Comparison of ENCODE assay signal across 15 cellular contexts in genomic region chr14:77238356-77238755, GRCh38. TPM values are rescaled to one million over a fixed set of nuclear protein-coding genes. Genes with fewer than 3 reads are reported as not detected.
DNase-seq lines count a peak whose midpoint lies in the region.
"Had no signal": no experiment of that assay in that cellular context is flagged by ENCODE, and none has a peak within 500 bp of the region (broad histone marks: within the 10 kb centered on the region; RNA-seq: fewer than 3 reads in every experiment).

No MANE protein-coding gene starts in this region.

- H3K27ac ChIP-seq in BLaER1 treated with 17β-estradiol and CSF1 and Interleukin-3, amounts not matched to agents 10 nM and 100 nM = peak overlapping the region in 6 of 11 experiments; percentile 6 to 80 (median 72); a peak in 10 of 22 replicates

- H3K4me1 ChIP-seq in BLaER1 treated with 17β-estradiol and CSF1 and Interleukin-3, amounts not matched to agents 10 nM and 100 nM = peaks cover 51 to 71% (median 70%) of the 10 kb centered on the region in 10 experiments

- H3K27me3 ChIP-seq in BLaER1 treated with 17β-estradiol and CSF1 and Interleukin-3, amounts not matched to agents 10 nM and 100 nM = no peaks in the 10 kb centered on the region

- H3K36me3 Mint-ChIP-seq in activated CD4-positive, alpha-beta T cell treated with anti-CD3 and anti-CD28 coated beads, Interleukin-2, amount 10 ng/mL, durations not matched to agents 24 days and 14 days (ENCODE audit: low read depth) = no peaks in the 10 kb centered on the region
- H3K36me3 Mint-ChIP-seq: CD8-positive, alpha-beta T cell had no signal

- H3K27ac Mint-ChIP-seq in activated CD4-positive, alpha-beta T cell treated with anti-CD3 and anti-CD28 coated beads, Interleukin-2, amount 10 ng/mL, durations not matched to agents 24 days and 14 days = no peak overlapping the region
- H3K27ac Mint-ChIP-seq: CD8-positive, alpha-beta T cell; GM23338 had no signal

- no peaks in the 10 kb centered on the region for H3K9me3 Mint-ChIP-seq in activated CD4-positive, alpha-beta T cell treated with anti-CD3 and anti-CD28 coated beads, Interleukin-2, amount 10 ng/mL, durations not matched to agents 24 days and 14 days
- H3K9me3 Mint-ChIP-seq: CD8-positive, alpha-beta T cell; GM23338 had no signal

- intact Hi-C loops in activated CD4-positive, alpha-beta T cell treated with anti-CD3 and anti-CD28 coated beads, Interleukin-2, amount 10 ng/mL, durations not matched to agents 24 days and 14 days (cut with micrococcal nuclease) = no loop called here

- no peaks in the 10 kb centered on the region for H3K9me3 ChIP-seq in BLaER1 treated with 17β-estradiol and CSF1 and Interleukin-3, amounts not matched to agents 10 nM and 100 nM (replicated peaks in 1 of 11)

- H4K20me1 ChIP-seq in BLaER1 treated with 17β-estradiol and CSF1 and Interleukin-3, amounts not matched to agents 10 nM and 100 nM = peaks cover 0 to 15% (median 0%) of the 10 kb centered on the region in 11 experiments; a peak in 3 of 22 replicates

- no peak overlapping the region for H3K4me3 Mint-ChIP-seq in activated CD4-positive, alpha-beta T cell treated with anti-CD3 and anti-CD28 coated beads, Interleukin-2, amount 10 ng/mL, durations not matched to agents 24 days and 14 days
- H3K4me3 Mint-ChIP-seq: CD8-positive, alpha-beta T cell; GM23338 had no signal

- DNase-seq in cerebellar nuclear complex (lab: John Stamatoyannopoulos, UW) = peak; percentile 9 to 18
- DNase-seq in midbrain (lab: John Stamatoyannopoulos, UW) = peak; percentile 30
- no peak for DNase-seq in MV-4-11 (lab: John Stamatoyannopoulos, UW)
- no peak for DNase-seq in activated CD4-positive, alpha-beta T cell treated with anti-CD3 and anti-CD28 coated beads, Interleukin-2, amount 10 ng/mL, durations not matched to agents 24 days and 14 days
- no peak for DNase-seq in stimulated activated CD4-positive, alpha-beta T cell treated with anti-CD3 and anti-CD28 coated beads, Interleukin-15, amount 100 ng/mL, for 24 hours
- DNase-seq in RPMI8226 = no peak
- DNase-seq: ACHN; Calu3; CD8-positive, alpha-beta T cell; GDM1; HCEC 1CT; IMR-90 had no signal

- no peaks in the 10 kb centered on the region for H3K27me3 Mint-ChIP-seq in activated CD4-positive, alpha-beta T cell treated with anti-CD3 and anti-CD28 coated beads, Interleukin-2, amount 10 ng/mL, durations not matched to agents 24 days and 14 days

- peak overlapping the region in 5 of 11 experiments; percentile 20 to 62 (median 52); a peak in 9 of 22 replicates for H3K9ac ChIP-seq in BLaER1 treated with 17β-estradiol and CSF1 and Interleukin-3, amounts not matched to agents 10 nM and 100 nM

- peak overlapping the region; percentile 66 to 92 (median 86) for H3K4me2 ChIP-seq in BLaER1 treated with 17β-estradiol and CSF1 and Interleukin-3, amounts not matched to agents 10 nM and 100 nM
- H3K4me2 ChIP-seq: GM23338 had no signal

- peaks cover 0 to 4% (median 0%) of the 10 kb centered on the region in 11 experiments; a peak in 4 of 22 replicates for H3K36me3 ChIP-seq in BLaER1 treated with 17β-estradiol and CSF1 and Interleukin-3, amounts not matched to agents 10 nM and 100 nM

- H3K4me1 Mint-ChIP-seq in activated CD4-positive, alpha-beta T cell treated with anti-CD3 and anti-CD28 coated beads, Interleukin-2, amount 10 ng/mL, durations not matched to agents 24 days and 14 days = no peaks in the 10 kb centered on the region
- H3K4me1 Mint-ChIP-seq: GM23338 had no signal

- 0 out of 20 replicates have a peak overlapping the region, but pooled peaks of 1 of the 10 experiments have one; percentile 5 for H3K4me3 ChIP-seq in BLaER1 treated with 17β-estradiol and CSF1 and Interleukin-3, amounts not matched to agents 10 nM and 100 nM
- H3K4me3 ChIP-seq: GM23338, K562 had no signal

RNA-seq across cellular contexts. Expression of gene NGB, which starts 32.6 kb away (rescaled TPM):
- not detected in 2 replicates for total RNA-seq in activated CD4-positive, alpha-beta T cell treated with anti-CD3 and anti-CD28 coated beads, Interleukin-2, amount 10 ng/mL, durations not matched to agents 24 days and 14 days
- total RNA-seq: Calu3; CD8-positive, alpha-beta T cell; IMR-90; K562 had no signal

RNA-seq across cellular contexts. Expression of gene TMEM63C, which starts 56.8 kb away (rescaled TPM):
- 1.3 and 2.3 TPM in 2 replicates for total RNA-seq in activated CD4-positive, alpha-beta T cell treated with anti-CD3 and anti-CD28 coated beads, Interleukin-2, amount 10 ng/mL, durations not matched to agents 24 days and 14 days
- total RNA-seq: K562 had no signal

Comparison
In these comparisons a context has a peak if more than half of its experiments do, and no peak if none do; other contexts are left out.
1. DNase-seq: peak in cerebellar nuclear complex (2 of 2) and midbrain (single experiment); none in MV-4-11 (single experiment), activated CD4-positive, alpha-beta T cell treated with anti-CD3 and anti-CD28 coated beads, Interleukin-2, amount 10 ng/mL, durations not matched to agents 24 days and 14 days (single experiment), stimulated activated CD4-positive, alpha-beta T cell treated with anti-CD3 and anti-CD28 coated beads, Interleukin-15, amount 100 ng/mL, for 24 hours (single experiment) and RPMI8226 (single experiment).